8 cellular contexts compared by ENCODE assay signal in genomic region chr12:90940872-90941499, GRCh38. TPM values are rescaled to one million over a fixed set of nuclear protein-coding genes. Genes with fewer than 3 reads are reported as not detected.
DNase-seq lines count a peak whose midpoint lies in the region; ATAC-seq, FAIRE-seq and TF ChIP-seq lines count a peak whose summit lies in the region.

No MANE protein-coding gene starts in this region.

- no peaks in the 10 kb centered on the region for H3K79me2 ChIP-seq in keratinocyte (ENCODE audit: control insufficient read depth, insufficient read depth, low read length)

- H3K36me3 ChIP-seq in WERI-Rb-1 (no peaks in the 10 kb centered on the region), keratinocyte (ENCODE audit: control insufficient read depth in 2 of 2, extremely low read depth in 1 of 2, insufficient read depth in 2 of 2, low read length in 2 of 2) (no peaks in the 10 kb centered on the region)

- no peaks in the 10 kb centered on the region for H4K20me1 ChIP-seq in keratinocyte (ENCODE audit: control insufficient read depth, extremely low read depth, insufficient read depth, low read length)

- H3K4me3 ChIP-seq in WERI-Rb-1 (ENCODE audit: low read depth, low read length) = no peak overlapping the region
- no peak overlapping the region for H3K4me3 ChIP-seq in keratinocyte (ENCODE audit: control insufficient read depth in 2 of 3, extremely low read depth in 1 of 3, insufficient read depth in 2 of 3, low read depth in 1 of 3, low read length in 3 of 3)

- dilution Hi-C loops in keratinocyte (cut with MboI; ENCODE audit: extremely low pct_ligation_motif_present, low sequenced_read_pairs) = no loop called here

- DNase-seq in SKM-1 treated with dmso at 0.1 percent for 144 hours (lab: John Stamatoyannopoulos, UW; ENCODE audit: unreplicated experiment) (peak; percentile 23), SKM-1 (lab: John Stamatoyannopoulos, UW; ENCODE audit: unreplicated experiment) (no peak), NCI-H187 treated with DMSO at 0.1 percent for 48 hours (lab: John Stamatoyannopoulos, UW) (peak; percentile 26), WERI-Rb-1 (no peak), keratinocyte (ENCODE audit: low read depth, low spot score) (no peak), T-helper 9 cell (no peak)
- DNase-seq in stimulated activated CD4-positive, alpha-beta T cell treated with anti-CD3 and anti-CD28 coated beads, Interleukin-2, amount 100 ng/mL, for 24 hours = no peak

- FAIRE-seq in keratinocyte (lab: Jason Lieb, UNC) = peak; percentile 36

- peaks cover 17% of the 10 kb centered on the region for H3K4me1 ChIP-seq in keratinocyte (ENCODE audit: control insufficient read depth, extremely low read depth, insufficient read depth, low read length)

- no peak overlapping the region for H3K4me2 ChIP-seq in keratinocyte (ENCODE audit: control insufficient read depth, extremely low read depth, insufficient read depth, low read depth, low read length)

- H2AFZ ChIP-seq in keratinocyte (ENCODE audit: control insufficient read depth, low read length) = no peak overlapping the region

- H3K9me3 ChIP-seq in WERI-Rb-1 (ENCODE audit: severe bottlenecking) (peaks cover 4% of the 10 kb centered on the region), keratinocyte (ENCODE audit: control insufficient read depth, low read depth, low read length) (no peaks in the 10 kb centered on the region)

- H3K9me1 ChIP-seq in keratinocyte (ENCODE audit: control insufficient read depth, extremely low read depth, insufficient read depth, low read length) = no peaks in the 10 kb centered on the region

- H3K27ac ChIP-seq in WERI-Rb-1 (no peak overlapping the region), keratinocyte (ENCODE audit: control insufficient read depth, insufficient read depth, low read length) (no peak overlapping the region)

- H3K27me3 ChIP-seq in WERI-Rb-1 (ENCODE audit: insufficient read depth, low read depth, severe bottlenecking) (no peaks in the 10 kb centered on the region), keratinocyte (ENCODE audit: control insufficient read depth, extremely low read depth, insufficient read depth, low read length) (no peaks in the 10 kb centered on the region)

- TF ChIP-seq CTCF in WERI-Rb-1 (IDR thresholded peaks at IDR 0.05; ENCODE audit: low read depth, low read length) (peak; percentile 25; the same call in 1 of the 2 replicates), keratinocyte (optimal IDR thresholded peaks at IDR 0.05 in 1 of 3, IDR thresholded peaks at IDR 0.05 in 1 of 3, conservative IDR thresholded peaks at IDR 0.05 in 1 of 3; ENCODE audit: extremely low read depth in 1 of 3, insufficient read depth in 2 of 3, low read length in 3 of 3) (peak in 2 of 3 experiments; percentile 51 to 58)

- no peak overlapping the region for H3K9ac ChIP-seq in keratinocyte (ENCODE audit: control insufficient read depth, extremely low read depth, insufficient read depth, low read length)

- ATAC-seq in HG02571 (IDR thresholded peaks at IDR 0.05; ENCODE audit: unreplicated experiment) = peak; percentile 56

RNA-seq across cellular contexts. Expression of gene CCER1, which starts 14.0 kb away (rescaled TPM):
- polyA plus RNA-seq in keratinocyte = not detected in 3 replicates
- not detected for polyA plus RNA-seq in keratinocyte (2011; ENCODE audit: low read depth)
- polyA plus RNA-seq in keratinocyte (2011; cell fraction: cytosol; rRNA removed) = not detected in 2 replicates
- polyA plus RNA-seq in keratinocyte (2011; cell fraction: nucleus; rRNA removed) = not detected in 2 replicates
- not detected in 2 replicates for polyA plus RNA-seq in keratinocyte (2012; ENCODE audit: low replicate concordance)
- polyA minus RNA-seq in keratinocyte = not detected in 3 replicates
- not detected for polyA minus RNA-seq in keratinocyte (2011; cell fraction: cytosol; rRNA and poly(A)+ RNA removed)
- not detected in 2 replicates for polyA minus RNA-seq in keratinocyte (2011; cell fraction: nucleus; rRNA and poly(A)+ RNA removed)

Comparison
In these comparisons a context has a peak if more than half of its experiments do, and no peak if none do; other contexts are left out.
1. DNase-seq: peak in SKM-1 treated with dmso at 0.1 percent for 144 hours (single experiment) and NCI-H187 treated with DMSO at 0.1 percent for 48 hours (single experiment); none in SKM-1 (single experiment), WERI-Rb-1 (single experiment), keratinocyte (single experiment), stimulated activated CD4-positive, alpha-beta T cell treated with anti-CD3 and anti-CD28 coated beads, Interleukin-2, amount 100 ng/mL, for 24 hours (0 of 2) and T-helper 9 cell (single experiment).